ENCODE assay signal across 15 cellular contexts in the genomic region with DNA sequence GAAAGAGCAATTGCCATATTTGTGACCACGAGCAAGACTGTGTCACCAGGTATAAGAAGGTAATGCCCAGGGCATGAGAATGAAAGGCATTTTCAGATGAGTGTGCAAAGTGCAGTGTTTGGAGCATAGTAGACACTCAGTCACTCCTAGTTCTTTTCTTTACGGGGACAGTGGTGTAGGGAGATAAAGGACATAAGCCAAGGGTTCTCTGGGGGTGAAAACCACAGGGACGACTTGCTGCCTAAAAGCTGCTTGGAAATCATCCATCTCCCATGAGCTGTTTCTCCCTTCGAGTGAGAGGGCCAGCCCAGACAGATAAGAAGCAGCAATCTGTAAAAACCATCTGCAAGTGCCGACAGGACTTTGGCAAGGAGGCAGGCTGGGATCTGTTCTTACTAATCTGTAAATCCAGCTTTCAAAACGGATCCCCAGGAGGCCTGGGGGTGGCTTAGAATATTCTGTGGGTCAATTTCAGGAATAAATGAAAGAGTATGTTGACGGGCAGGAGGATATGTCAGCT.
DNase-seq lines count a peak whose midpoint lies in the region; ATAC-seq, FAIRE-seq and TF ChIP-seq lines count a peak whose summit lies in the region.
"Had no signal": no experiment of that assay in that cellular context is flagged by ENCODE, and none has a peak within 500 bp of the region (broad histone marks: within the 10 kb centered on the region; RNA-seq: fewer than 3 reads in every experiment).

No MANE protein-coding gene starts in this region.

- peak; percentile 39 for DNase-seq in AG20443 (ENCODE audit: low spot score)
- DNase-seq in NCI-H1105 (lab: John Stamatoyannopoulos, UW) = peak; percentile 23
- peak; percentile 86 to 99 (median 92) for DNase-seq in K562 (ENCODE audit: extremely low read depth in 1 of 4, low spot score in 3 of 4)
- peak; percentile 19 for DNase-seq in hepatocyte (ENCODE audit: low spot score)
- no peak for DNase-seq in Kasumi-1 (lab: John Stamatoyannopoulos, UW)
- no peak for DNase-seq in NOMO-1 (lab: John Stamatoyannopoulos, UW; ENCODE audit: unreplicated experiment in 2 of 2)
- DNase-seq in midbrain (lab: John Stamatoyannopoulos, UW) = no peak
- DNase-seq: activated CD8-positive, alpha-beta T cell treated with anti-CD3 and anti-CD28 coated beads for 36 hours; left colon; NCI-H446; ovary had no signal

- H3K4me1 ChIP-seq in K562 (replicated peaks in 1 of 2; ENCODE audit: control insufficient read depth in 2 of 2, insufficient read depth in 2 of 2, low read length in 2 of 2) (peaks cover 4 to 25% of the 10 kb centered on the region in 2 experiments; a peak in 4 of 5 replicates), hepatocyte (ENCODE audit: insufficient read depth) (no peaks in the 10 kb centered on the region)

- H3K9me3 ChIP-seq in K562 (replicated peaks; ENCODE audit: control insufficient read depth, insufficient read depth, low read depth, low read length) = 0 out of 2 replicates have a peak, but pooled peaks cover 2% of the 10 kb centered on the region
- H3K9me3 ChIP-seq in hepatocyte (ENCODE audit: low read depth) = peaks cover 2% of the 10 kb centered on the region
- H3K9me3 ChIP-seq: ovary had no signal

- peak overlapping the region; percentile 52 for H3K4me2 ChIP-seq in K562 (ENCODE audit: insufficient read depth, low read length)
- H3K4me2 ChIP-seq in hepatocyte = peak overlapping the region; percentile 32

- WGBS in K562 (ENCODE audit: insufficient coverage, low coverage, missing lambda C conversion rate) = 0% methylated on average over 7 of the region's 7 CpGs
- 20% methylated on average over 7 of the region's 7 CpGs for WGBS in hepatocyte (ENCODE audit: low lambda C conversion rate, missing lambda C conversion rate)

- peak; percentile 99 for TF ChIP-seq EP300 in K562 (IDR thresholded peaks at IDR 0.05; ENCODE audit: low read length)

- H3K9me1 ChIP-seq in K562 (ENCODE audit: control insufficient read depth, insufficient read depth, low read length) = no peaks in the 10 kb centered on the region

- TF ChIP-seq POLR2A in K562 (conservative IDR thresholded peaks at IDR 0.05) = no peak

- H3K79me2 ChIP-seq in K562 (ENCODE audit: control insufficient read depth, insufficient read depth, low read length) (no peaks in the 10 kb centered on the region), hepatocyte (no peaks in the 10 kb centered on the region)

- H3K4me3 ChIP-seq in K562 (no peak overlapping the region), hepatocyte (no peak overlapping the region)
- H3K4me3 ChIP-seq: ovary, SK-N-MC had no signal

- H3K27ac ChIP-seq in K562 (ENCODE audit: extremely low read depth, low read depth, low read length) (peak overlapping the region; percentile 62), hepatocyte (no peak overlapping the region)
- H3K27ac ChIP-seq: C4-2B, ovary, SK-N-MC had no signal

- H2AFZ ChIP-seq in K562 (ENCODE audit: low read depth, low read length) = 0 out of 2 replicates have a peak overlapping the region, but pooled peaks have one; percentile 1
- no peak overlapping the region for H2AFZ ChIP-seq in hepatocyte

- H3K9me2 ChIP-seq in hepatocyte (replicated peaks; ENCODE audit: insufficient read depth) = no peaks in the 10 kb centered on the region

- TF ChIP-seq CTCF in K562 (IDR thresholded peaks at IDR 0.05 in 2 of 3, conservative IDR thresholded peaks at IDR 0.05 in 1 of 3; ENCODE audit: insufficient read depth in 2 of 3, low read depth in 1 of 3, low read length in 3 of 3) = no peak; a peak in 1 of 6 replicates
- TF ChIP-seq CTCF in hepatocyte (IDR thresholded peaks at IDR 0.05; ENCODE audit: poor library complexity) = no peak

- H4K20me1 ChIP-seq in K562 (replicated peaks; ENCODE audit: control insufficient read depth, insufficient read depth, low read length) (no peaks in the 10 kb centered on the region), hepatocyte (ENCODE audit: insufficient read depth, poor library complexity, severe bottlenecking) (no peaks in the 10 kb centered on the region)

- ATAC-seq in K562 (peak; percentile 99), GM18909 (IDR thresholded peaks at IDR 0.05; ENCODE audit: poor library complexity, unreplicated experiment) (no peak)
- ATAC-seq: activated CD8-positive, alpha-beta T cell treated with anti-CD3 and anti-CD28 coated beads for 36 hours; left colon had no signal

- peak; percentile 44 to 55 for TF ChIP-seq RAD21 in K562 (CRISPR knock-in tag; conservative IDR thresholded peaks at IDR 0.05 in 1 of 2, IDR thresholded peaks at IDR 0.05 in 1 of 2)

- no peaks in the 10 kb centered on the region for H3K36me3 ChIP-seq in K562 (ENCODE audit: control insufficient read depth, insufficient read depth, low read length)
- no peaks in the 10 kb centered on the region for H3K36me3 ChIP-seq in hepatocyte (replicated peaks; ENCODE audit: insufficient read depth, low read depth)
- H3K36me3 ChIP-seq: ovary had no signal

- in situ Hi-C loops in K562 (cut with MboI) = no loop called here

- no TSS peak for BruUV-seq in K562 (replicated peaks; lab: Mats Ljungman, UMichigan)

- intact Hi-C loops in K562 (cut with micrococcal nuclease) = loop anchor here (1.0 to 10.0 kb wide), 4 partner anchors 27 to 749 kb away; a partner anchor contains a TSS

- FAIRE-seq in K562 (lab: Jason Lieb, UNC) = peak; percentile 99
- FAIRE-seq: endothelial cell of umbilical vein had no signal

- POLR2A ChIA-PET in K562 (lab: Yijun Ruan, JAX) = interaction anchor here (0.6 to 1.4 kb wide), 10 partner anchors 8 to 997 kb away, joined by 3 to 9 read pairs (median 4); no protein-coding TSS in a partner anchor

- CTCF ChIA-PET in K562 (lab: Yijun Ruan, JAX; ENCODE audit: low intra/inter-chr PET ratio) = interaction anchor here (0.6 kb wide), 1 partner anchor 82 kb away, joined by 3 read pairs; no protein-coding TSS in a partner anchor

- no peaks in the 10 kb centered on the region for H3K27me3 ChIP-seq in K562 (ENCODE audit: control insufficient read depth in 2 of 2, insufficient read depth in 2 of 2, low read length in 2 of 2)
- peaks cover 10% of the 10 kb centered on the region for H3K27me3 ChIP-seq in hepatocyte
- H3K27me3 ChIP-seq: ovary had no signal

- peak overlapping the region in 1 of 2 experiments; percentile 24; a peak in 1 of 4 replicates for H3K9ac ChIP-seq in K562 (ENCODE audit: insufficient read depth in 1 of 2, low read depth in 2 of 2, low read length in 2 of 2)

TF ChIP-seq in K562, 482 proteins besides CTCF, POLR2A, EP300 and RAD21 (continues in another document):
- TF ChIP-seq, protein P1, sequence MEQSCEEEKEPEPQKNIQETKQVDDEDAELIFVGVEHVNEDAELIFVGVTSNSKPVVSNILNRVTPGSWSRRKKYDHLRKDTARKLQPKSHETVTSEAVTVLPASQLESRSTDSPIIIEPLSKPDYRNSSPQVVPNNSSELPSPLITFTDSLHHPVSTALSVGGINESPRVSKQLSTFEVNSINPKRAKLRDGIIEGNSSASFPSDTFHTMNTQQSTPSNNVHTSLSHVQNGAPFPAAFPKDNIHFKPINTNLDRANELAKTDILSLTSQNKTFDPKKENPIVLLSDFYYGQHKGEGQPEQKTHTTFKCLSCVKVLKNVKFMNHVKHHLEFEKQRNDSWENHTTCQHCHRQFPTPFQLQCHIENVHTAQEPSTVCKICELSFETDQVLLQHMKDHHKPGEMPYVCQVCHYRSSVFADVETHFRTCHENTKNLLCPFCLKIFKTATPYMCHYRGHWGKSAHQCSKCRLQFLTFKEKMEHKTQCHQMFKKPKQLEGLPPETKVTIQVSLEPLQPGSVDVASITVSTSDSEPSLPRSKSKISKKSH (CRISPR knock-in tag; IDR thresholded peaks at IDR 0.05) = no peak
- peak; percentile 95 for TF ChIP-seq NEUROD1 (IDR thresholded peaks at IDR 0.05; ENCODE audit: borderline replicate concordance, low read depth, low read length, partially characterized antibody)
- TF ChIP-seq FOXK2 (conservative IDR thresholded peaks at IDR 0.05 in 1 of 2, IDR thresholded peaks at IDR 0.05 in 1 of 2; ENCODE audit: low read depth in 2 of 2) = peak; percentile 48 to 64; a peak in 3 of 4 replicates
- TF ChIP-seq TCF3 (CRISPR knock-in tag; IDR thresholded peaks at IDR 0.05) = peak; percentile 99
- TF ChIP-seq, protein P2, sequence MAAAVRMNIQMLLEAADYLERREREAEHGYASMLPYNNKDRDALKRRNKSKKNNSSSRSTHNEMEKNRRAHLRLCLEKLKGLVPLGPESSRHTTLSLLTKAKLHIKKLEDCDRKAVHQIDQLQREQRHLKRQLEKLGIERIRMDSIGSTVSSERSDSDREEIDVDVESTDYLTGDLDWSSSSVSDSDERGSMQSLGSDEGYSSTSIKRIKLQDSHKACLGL (CRISPR knock-in tag; IDR thresholded peaks at IDR 0.05; ENCODE audit: borderline replicate concordance, poor library complexity, severe bottlenecking) = no peak

Comparison
In these comparisons a context has a peak if more than half of its experiments do, and no peak if none do; other contexts are left out.
1. DNase-seq: peak in AG20443 (single experiment), NCI-H1105 (single experiment), K562 (4 of 4) and hepatocyte (single experiment); none in Kasumi-1 (0 of 2), NOMO-1 (0 of 2) and midbrain (single experiment).